Comparison of ENCODE assay signal across 24 cellular contexts in the genomic region with DNA sequence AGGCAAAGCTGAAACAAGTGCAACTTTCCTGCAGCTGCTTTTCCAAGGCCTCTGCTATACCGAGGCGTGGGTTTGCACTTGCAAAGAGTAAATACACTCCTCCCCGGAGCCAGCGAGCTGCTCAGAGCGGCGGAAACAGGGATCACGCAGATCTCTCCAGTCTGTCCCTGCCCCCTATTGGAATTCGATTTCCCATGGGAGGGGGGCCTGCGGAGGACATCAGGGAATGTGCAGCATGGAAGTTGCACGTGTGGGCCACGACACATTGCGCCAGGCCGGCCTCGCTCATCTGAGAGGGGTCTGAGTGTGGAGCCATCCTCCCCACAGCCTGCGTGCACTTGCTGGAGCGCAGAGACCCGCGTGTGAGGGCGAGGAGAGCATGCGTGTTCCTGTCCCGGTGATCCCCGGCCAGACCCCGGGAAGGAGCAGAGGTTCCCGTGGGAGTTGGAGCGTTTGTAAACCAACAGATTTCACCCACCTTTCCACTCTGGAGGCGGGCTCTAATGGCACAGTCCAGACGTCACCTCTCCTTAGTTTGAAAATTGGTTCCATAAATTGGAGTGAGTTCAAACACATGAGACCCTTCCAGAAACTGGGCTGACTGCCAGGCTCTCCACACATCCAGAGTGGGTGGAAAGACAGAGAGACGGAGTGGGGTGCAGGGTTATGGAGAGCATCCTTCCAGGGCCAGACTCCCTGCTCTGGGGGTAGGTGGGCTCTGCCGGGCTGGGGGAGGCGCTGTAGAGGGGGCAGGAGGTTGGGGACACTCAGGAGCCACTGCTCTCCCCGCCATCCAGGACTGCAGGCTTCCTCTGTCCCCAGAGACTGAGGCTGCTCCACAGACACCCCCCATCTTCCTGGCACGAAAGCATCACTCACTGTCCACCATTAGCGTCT.
A peak's percentile ranks its signal among the peaks of the same experiment; 100 is the strongest.
DNase-seq lines count a peak whose midpoint lies in the region; ATAC-seq and TF ChIP-seq lines count a peak whose summit lies in the region.
"Had no signal": no experiment of that assay in that cellular context is flagged by ENCODE, and none has a peak within 500 bp of the region (broad histone marks: within the 10 kb centered on the region; RNA-seq: fewer than 3 reads in every experiment).

No MANE protein-coding gene starts in this region.

- no peak overlapping the region for H2BK15ac ChIP-seq in neuronal stem cell (ENCODE audit: low read length)

- POLR2A ChIA-PET in CD8-positive, alpha-beta T cell (lab: Charles Lee) = no interaction called here
- POLR2A ChIA-PET in naive thymus-derived CD8-positive, alpha-beta T cell (lab: Charles Lee) = no interaction called here

- H3K27me3 Mint-ChIP-seq in chondrocyte (ENCODE audit: low read depth) = peaks cover 17% of the 10 kb centered on the region
- no peaks in the 10 kb centered on the region for H3K27me3 Mint-ChIP-seq in CD8-positive, alpha-beta T cell (ENCODE audit: low read depth)
- H3K27me3 Mint-ChIP-seq in naive thymus-derived CD8-positive, alpha-beta T cell = no peaks in the 10 kb centered on the region

- H2AFZ ChIP-seq in neuronal stem cell (ENCODE audit: low read length) = peak overlapping the region; percentile 6

- TF ChIP-seq CTCF in chondrocyte (IDR thresholded peaks at IDR 0.05) = no peak
- no peak for TF ChIP-seq CTCF in CD8-positive, alpha-beta T cell (IDR thresholded peaks at IDR 0.05)

- peak overlapping the region; percentile 57 for H2AK5ac ChIP-seq in neuronal stem cell (ENCODE audit: low read depth, low read length)

- no peak overlapping the region for H3K4me2 ChIP-seq in neuronal stem cell (ENCODE audit: insufficient read depth, low read length, poor library complexity, severe bottlenecking)

- H3K4me3 ChIP-seq in H7 (ENCODE audit: insufficient read depth, low read depth, low read length) (no peak overlapping the region), neuronal stem cell (ENCODE audit: low read length in 2 of 2) (no peak overlapping the region)
- no peak overlapping the region for H3K4me3 ChIP-seq in CD8-positive, alpha-beta T cell (ENCODE audit: low read depth, low read length)
- H3K4me3 ChIP-seq: BLaER1, breast epithelium, SJSA1 had no signal

- H3K79me1 ChIP-seq in neuronal stem cell (ENCODE audit: low read depth, low read length) = no peaks in the 10 kb centered on the region

- no peaks in the 10 kb centered on the region for H3K9me3 ChIP-seq in neuronal stem cell (replicated peaks in 1 of 2; ENCODE audit: control insufficient read depth in 2 of 2, insufficient read depth in 1 of 2, low read depth in 1 of 2, low read length in 2 of 2)
- H3K9me3 ChIP-seq in CD8-positive, alpha-beta T cell (ENCODE audit: low read length) = no peaks in the 10 kb centered on the region
- H3K9me3 ChIP-seq: BLaER1, breast epithelium, neutrophil had no signal

- H3K9ac ChIP-seq in neuronal stem cell (ENCODE audit: low read depth, low read length, poor library complexity) = peak overlapping the region; percentile 82
- H3K9ac ChIP-seq: BLaER1 had no signal

- H2BK12ac ChIP-seq in neuronal stem cell (ENCODE audit: low read length) = peak overlapping the region; percentile 34

- no peak overlapping the region for H3K27ac ChIP-seq in neuronal stem cell (replicated peaks; ENCODE audit: low read length)
- H3K27ac ChIP-seq in CD8-positive, alpha-beta T cell (ENCODE audit: low read depth, low read length) = no peak overlapping the region
- H3K27ac ChIP-seq: 22Rv1, BLaER1, breast epithelium, SJSA1 had no signal

- peaks cover 3 to 7% of the 10 kb centered on the region in 2 donors for H3K4me1 ChIP-seq in neuronal stem cell (ENCODE audit: control insufficient read depth in 2 of 2, insufficient read depth in 1 of 2, low read depth in 1 of 2, low read length in 2 of 2)
- H3K4me1 ChIP-seq in CD8-positive, alpha-beta T cell (ENCODE audit: insufficient read depth, low read length) = no peaks in the 10 kb centered on the region
- H3K4me1 ChIP-seq: breast epithelium, SJSA1 had no signal

- H3K4me1 Mint-ChIP-seq in chondrocyte (ENCODE audit: low read depth) = no peaks in the 10 kb centered on the region
- peaks cover 2% of the 10 kb centered on the region for H3K4me1 Mint-ChIP-seq in CD8-positive, alpha-beta T cell (ENCODE audit: low read depth)
- peaks cover 0 to 6% (median 3%) of the 10 kb centered on the region in 4 donors for H3K4me1 Mint-ChIP-seq in naive thymus-derived CD8-positive, alpha-beta T cell

- intact Hi-C loops in CD8-positive, alpha-beta T cell (cut with DNase I, micrococcal nuclease) = no loop called here

- WGBS in neuronal stem cell (ENCODE audit: extremely low coverage in 2 of 2, insufficient read length in 2 of 2, insufficient replicate concordance in 1 of 2), 2 donors = no CpG with 5 or more reads among the region's 33 CpGs

- H3K9me3 Mint-ChIP-seq in chondrocyte (ENCODE audit: low read depth) = no peaks in the 10 kb centered on the region
- no peaks in the 10 kb centered on the region for H3K9me3 Mint-ChIP-seq in CD8-positive, alpha-beta T cell
- H3K9me3 Mint-ChIP-seq in naive thymus-derived CD8-positive, alpha-beta T cell = no peaks in the 10 kb centered on the region
- H3K9me3 Mint-ChIP-seq: dendritic cell treated with granulocyte-macrophage colony-stimulating factor and Interleukin-4, amounts not matched to agents 40 ng/mL and 50 ng/mL, for 4 days had no signal

- no peaks in the 10 kb centered on the region for H3K36me3 Mint-ChIP-seq in chondrocyte (ENCODE audit: low read depth)
- H3K36me3 Mint-ChIP-seq in CD8-positive, alpha-beta T cell = no peaks in the 10 kb centered on the region
- no peaks in the 10 kb centered on the region for H3K36me3 Mint-ChIP-seq in naive thymus-derived CD8-positive, alpha-beta T cell

- no peak overlapping the region for H3K4ac ChIP-seq in neuronal stem cell (ENCODE audit: low read length)

- H4K91ac ChIP-seq in neuronal stem cell (ENCODE audit: low read depth, low read length, poor library complexity) = no peak overlapping the region

- peak overlapping the region; percentile 60 for H3K18ac ChIP-seq in neuronal stem cell (ENCODE audit: low read length)

- no peak overlapping the region for H2BK120ac ChIP-seq in neuronal stem cell (ENCODE audit: low read depth, low read length)

- H3K27ac Mint-ChIP-seq in chondrocyte (ENCODE audit: unreplicated experiment) = no peak overlapping the region
- no peak overlapping the region for H3K27ac Mint-ChIP-seq in CD8-positive, alpha-beta T cell
- no peak overlapping the region for H3K27ac Mint-ChIP-seq in naive thymus-derived CD8-positive, alpha-beta T cell
- H3K27ac Mint-ChIP-seq: dendritic cell treated with granulocyte-macrophage colony-stimulating factor and Interleukin-4, amounts not matched to agents 40 ng/mL and 50 ng/mL, for 4 days had no signal

- H3K36me3 ChIP-seq in H7 (replicated peaks; ENCODE audit: control insufficient read depth, insufficient read depth, low read length) (no peaks in the 10 kb centered on the region), neuronal stem cell (replicated peaks in 1 of 2; ENCODE audit: control insufficient read depth in 2 of 2, insufficient read depth in 2 of 2, low read length in 2 of 2) (no peaks in the 10 kb centered on the region)
- no peaks in the 10 kb centered on the region for H3K36me3 ChIP-seq in CD8-positive, alpha-beta T cell (ENCODE audit: insufficient read depth, low read length)
- H3K36me3 ChIP-seq: BLaER1, breast epithelium, neutrophil, SJSA1 had no signal

- peak overlapping the region; percentile 29 for H3K23ac ChIP-seq in neuronal stem cell (ENCODE audit: low read depth, low read length, poor library complexity)

- no peak overlapping the region for H2BK5ac ChIP-seq in neuronal stem cell (ENCODE audit: low read length)

- H3K14ac ChIP-seq in neuronal stem cell (ENCODE audit: low read length) = peak overlapping the region; percentile 84

- DNase-seq in NCI-H345 (lab: John Stamatoyannopoulos, UW) (peak; percentile 28), NCI-H345 treated with DMSO at 0.1 percent for 48 hours (lab: John Stamatoyannopoulos, UW; ENCODE audit: unreplicated experiment) (no peak), H7 (peak; percentile 77), chondrocyte (ENCODE audit: low spot score) (peak; percentile 89), neuronal stem cell (ENCODE audit: low spot score) (no peak), nucleus accumbens (lab: John Stamatoyannopoulos, UW) (no peak)
- no peak for DNase-seq in CD8-positive, alpha-beta T cell
- no peak for DNase-seq in naive thymus-derived CD8-positive, alpha-beta T cell
- DNase-seq: activated CD4-positive, alpha-beta T cell treated with anti-CD3 and anti-CD28 coated beads, Interleukin-2, amount 50 U/mL, for 4 hours; activated gamma-delta T cell; activated T-cell treated with anti-CD3 and anti-CD28 coated beads for 4 hours; foreskin fibroblast; hypothalamus; islet precursor cell; Kasumi-1; midbrain; NCI-H1048 had no signal

- no peak for ATAC-seq in CD8-positive, alpha-beta T cell
- ATAC-seq in naive thymus-derived CD8-positive, alpha-beta T cell = no peak
- ATAC-seq: Panc1 had no signal

- H3K27me3 ChIP-seq in H7 (ENCODE audit: control insufficient read depth, insufficient read depth, low read length) = no peaks in the 10 kb centered on the region
- H3K27me3 ChIP-seq in neuronal stem cell (ENCODE audit: control insufficient read depth in 3 of 3, insufficient read depth in 3 of 3, low read depth in 1 of 3, low read length in 3 of 3) = peaks cover 0 to 2% (median 0%) of the 10 kb centered on the region in 3 experiments
- H3K27me3 ChIP-seq in CD8-positive, alpha-beta T cell (ENCODE audit: insufficient read depth, low read length) = no peaks in the 10 kb centered on the region
- H3K27me3 ChIP-seq: BLaER1, breast epithelium, neutrophil, SJSA1 had no signal

- CTCF ChIA-PET in CD8-positive, alpha-beta T cell (lab: Charles Lee) = no interaction called here

- no peak overlapping the region for H4K8ac ChIP-seq in neuronal stem cell (ENCODE audit: low read depth, low read length)

- no peak overlapping the region for H3K4me3 Mint-ChIP-seq in chondrocyte (ENCODE audit: unreplicated experiment)
- H3K4me3 Mint-ChIP-seq in CD8-positive, alpha-beta T cell = no peak overlapping the region
- no peak overlapping the region for H3K4me3 Mint-ChIP-seq in naive thymus-derived CD8-positive, alpha-beta T cell
- H3K4me3 Mint-ChIP-seq: dendritic cell treated with granulocyte-macrophage colony-stimulating factor and Interleukin-4, amounts not matched to agents 40 ng/mL and 50 ng/mL, for 4 days had no signal

Comparison
In these comparisons a context has a peak if more than half of its experiments do, and no peak if none do; other contexts are left out.
1. DNase-seq: peak in NCI-H345 (single experiment), H7 (single experiment) and chondrocyte (single experiment); none in NCI-H345 treated with DMSO at 0.1 percent for 48 hours (single experiment), neuronal stem cell (single experiment), CD8-positive, alpha-beta T cell (0 of 7), naive thymus-derived CD8-positive, alpha-beta T cell (0 of 10) and nucleus accumbens (0 of 56).